In the genomic region with DNA sequence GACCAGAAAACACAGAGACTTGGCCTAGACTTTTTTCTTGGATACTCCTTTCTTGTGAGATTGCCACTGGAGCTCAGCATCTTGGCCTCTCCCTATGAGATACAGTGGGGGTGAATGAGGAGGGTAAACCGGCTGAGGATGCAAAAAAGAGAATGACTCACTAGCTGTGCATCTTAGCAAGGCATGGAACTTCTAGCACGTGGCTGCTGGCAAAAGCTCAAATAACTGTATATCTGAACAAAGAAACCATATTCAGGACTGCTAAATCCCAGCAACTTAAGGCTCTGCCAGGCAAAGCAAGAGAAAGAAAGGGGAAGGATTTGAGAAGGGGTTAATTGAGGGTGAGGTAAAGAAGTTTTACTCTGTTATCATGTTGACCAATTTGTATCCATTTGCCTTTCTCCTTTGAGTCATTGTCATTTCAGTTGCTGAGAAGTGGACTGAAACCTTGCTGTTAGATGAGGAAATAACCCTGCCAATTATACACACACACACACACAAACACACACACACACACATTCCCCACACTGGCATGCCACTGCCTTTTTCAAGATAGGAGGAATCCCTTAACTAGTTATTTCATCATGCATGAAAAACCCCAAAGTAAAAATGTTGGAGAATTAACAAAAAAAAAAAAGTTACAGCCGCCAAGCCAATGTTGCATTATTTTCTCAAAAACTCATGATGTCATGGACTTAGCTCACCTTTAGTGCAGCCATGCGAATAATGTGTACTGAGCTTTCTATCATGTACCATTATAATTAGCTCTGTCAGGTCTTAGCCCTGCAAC, we compare ENCODE assay signal across 11 cellular contexts.
DNase-seq lines count a peak whose midpoint lies in the region; ATAC-seq and TF ChIP-seq lines count a peak whose summit lies in the region.
"Had no signal": no experiment of that assay in that cellular context is flagged by ENCODE, and none has a peak within 500 bp of the region (broad histone marks: within the 10 kb centered on the region; RNA-seq: fewer than 3 reads in every experiment).

No MANE protein-coding gene starts in this region.

- H3K36me3 Mint-ChIP-seq in activated T-cell treated with anti-CD3 and anti-CD28 coated beads, Interleukin-2, amount 50 U/mL, for 72 hours (ENCODE audit: insufficient read depth in 2 of 2): no peaks in the 10 kb centered on the region

- no peak overlapping the region for H3K9ac ChIP-seq in endocrine pancreas (ENCODE audit: control insufficient read depth, insufficient read depth, low read length)

- H3K4me1 ChIP-seq in endocrine pancreas (ENCODE audit: control insufficient read depth, insufficient read depth, low read length) (no peaks in the 10 kb centered on the region), osteoblast (ENCODE audit: insufficient read depth, low read length) (peaks cover 49% of the 10 kb centered on the region)

- H3K27me3 ChIP-seq in endocrine pancreas (ENCODE audit: control insufficient read depth, insufficient read depth, low read length) (no peaks in the 10 kb centered on the region), osteoblast (ENCODE audit: insufficient read depth, low read length) (no peaks in the 10 kb centered on the region)

- peaks cover 1 to 4% of the 10 kb centered on the region in 2 donors for H3K9me3 Mint-ChIP-seq in activated T-cell treated with anti-CD3 and anti-CD28 coated beads, Interleukin-2, amount 50 U/mL, for 72 hours

- DNase-seq in Daoy (ENCODE audit: low read depth) (peak; percentile 39), NCI-H69 (lab: John Stamatoyannopoulos, UW) (peak; percentile 28), osteoblast (ENCODE audit: insufficient read length, low spot score, missing footprints) (peak; percentile 58), NCI-H187 treated with DMSO at 0.1 percent for 48 hours (lab: John Stamatoyannopoulos, UW) (no peak)
- DNase-seq in activated T-cell treated with anti-CD3 and anti-CD28 coated beads, Interleukin-2, amount 50 U/mL, for 72 hours: no peak
- DNase-seq in stimulated activated CD4-positive, alpha-beta T cell treated with anti-CD3 and anti-CD28 coated beads, Interleukin-15, amount 100 ng/mL, for 24 hours: no peak
- DNase-seq: activated naive CD4-positive, alpha-beta T cell treated with Interleukin-2 at 50 U/mL for 16 hours; GF-D8; stimulated activated naive CD8-positive, alpha-beta T cell treated with anti-CD3 and anti-CD28 coated beads, Interleukin-15, Interleukin-2, amounts not matched to agents 100 U/mL and 50 U/mL, for 24 hours had no signal

- H3K4me3 ChIP-seq in endocrine pancreas (ENCODE audit: control insufficient read depth, insufficient read depth, low read length) (peak overlapping the region; percentile 77), osteoblast (ENCODE audit: insufficient read depth, low read length) (peak overlapping the region; percentile 19)

- no peaks in the 10 kb centered on the region for H3K9me3 ChIP-seq in endocrine pancreas (ENCODE audit: control insufficient read depth, low read length)
- no peaks in the 10 kb centered on the region for H3K9me3 ChIP-seq in osteoblast (ENCODE audit: low read depth, low read length)

- H3K79me2 ChIP-seq in osteoblast (ENCODE audit: insufficient read depth, low read length): no peaks in the 10 kb centered on the region

- H2AFZ ChIP-seq in osteoblast (ENCODE audit: low read length): peak overlapping the region; percentile 64

- H3K4me3 Mint-ChIP-seq in activated T-cell treated with anti-CD3 and anti-CD28 coated beads, Interleukin-2, amount 50 U/mL, for 72 hours: no peak overlapping the region

- no peaks in the 10 kb centered on the region for H3K36me3 ChIP-seq in endocrine pancreas (ENCODE audit: control insufficient read depth, insufficient read depth, low read length)
- no peaks in the 10 kb centered on the region for H3K36me3 ChIP-seq in osteoblast (ENCODE audit: insufficient read depth, low read length)

- H3K27me3 Mint-ChIP-seq in activated T-cell treated with anti-CD3 and anti-CD28 coated beads, Interleukin-2, amount 50 U/mL, for 72 hours (ENCODE audit: low read depth): no peaks in the 10 kb centered on the region

- peak overlapping the region; percentile 56 for H3K4me2 ChIP-seq in osteoblast (ENCODE audit: insufficient read depth, low read length)

- no peak for ATAC-seq in activated T-cell treated with anti-CD3 and anti-CD28 coated beads, Interleukin-2, amount 50 U/mL, for 72 hours (replicated peaks in 1 of 2)
- ATAC-seq in HG02981 (IDR thresholded peaks at IDR 0.05; ENCODE audit: unreplicated experiment): no peak
- ATAC-seq: stimulated activated naive CD8-positive, alpha-beta T cell treated with anti-CD3 and anti-CD28 coated beads, Interleukin-15, Interleukin-2, amounts not matched to agents 100 U/mL and 50 U/mL, for 24 hours had no signal

- TF ChIP-seq CTCF in osteoblast (IDR thresholded peaks at IDR 0.05; ENCODE audit: extremely low read depth, low read depth, low read length): no peak

- no peaks in the 10 kb centered on the region for H3K4me1 Mint-ChIP-seq in activated T-cell treated with anti-CD3 and anti-CD28 coated beads, Interleukin-2, amount 50 U/mL, for 72 hours (ENCODE audit: low read depth)

- peak overlapping the region; percentile 80 for H3K27ac ChIP-seq in osteoblast (ENCODE audit: low read depth, low read length)

- H4K20me1 ChIP-seq in osteoblast (ENCODE audit: insufficient read depth, low read length): no peaks in the 10 kb centered on the region

- no peak overlapping the region for H3K27ac Mint-ChIP-seq in activated T-cell treated with anti-CD3 and anti-CD28 coated beads, Interleukin-2, amount 50 U/mL, for 72 hours

Comparison
In these comparisons a context has a peak if more than half of its experiments do, and no peak if none do; other contexts are left out.
1. DNase-seq: peak in Daoy (single experiment), NCI-H69 (single experiment) and osteoblast (single experiment); none in activated T-cell treated with anti-CD3 and anti-CD28 coated beads, Interleukin-2, amount 50 U/mL, for 72 hours (0 of 2), NCI-H187 treated with DMSO at 0.1 percent for 48 hours (single experiment) and stimulated activated CD4-positive, alpha-beta T cell treated with anti-CD3 and anti-CD28 coated beads, Interleukin-15, amount 100 ng/mL, for 24 hours (single experiment).